In genomic region chr15:90261811-90262210, GRCh38 we compare ENCODE assay signal across 18 cellular contexts. TPM values are rescaled to one million over a fixed set of nuclear protein-coding genes. Genes with fewer than 3 reads are reported as not detected.
DNase-seq lines count a peak whose midpoint lies in the region; ATAC-seq and TF ChIP-seq lines count a peak whose summit lies in the region.
"Had no signal": no experiment of that assay in that cellular context is flagged by ENCODE, and none has a peak within 500 bp of the region (broad histone marks: within the 10 kb centered on the region; RNA-seq: fewer than 3 reads in every experiment).

No MANE protein-coding gene starts in this region.

- peak overlapping the region; percentile 33 for H3K27ac ChIP-seq in skeletal muscle tissue (ENCODE audit: low read depth, low read length)
- no peak overlapping the region for H3K27ac ChIP-seq in tibial artery
- H3K27ac ChIP-seq: BLaER1 treated with 17β-estradiol and CSF1 and Interleukin-3, amounts not matched to agents 10 nM and 100 nM; heart left ventricle had no signal

- peak overlapping the region in 1 of 3 donors; percentile 25 for H3K9ac ChIP-seq in skeletal muscle tissue (ENCODE audit: low read depth in 1 of 3, low read length in 3 of 3)
- H3K9ac ChIP-seq: BLaER1 treated with 17β-estradiol and CSF1 and Interleukin-3, amounts not matched to agents 10 nM and 100 nM had no signal

- H3K9me3 Mint-ChIP-seq in HFFc6: no peaks in the 10 kb centered on the region
- H3K9me3 Mint-ChIP-seq: activated CD4-positive, alpha-beta T cell treated with anti-CD3 and anti-CD28 coated beads, Interleukin-2, amount 10 ng/mL, durations not matched to agents 7 days and 5 days; T-helper 2 cell treated with Interferon-gamma antibody and Interleukin-4, amounts not matched to agents 5 μg/mL and 100 μg/mL, for 36 hours had no signal

- H3K27me3 ChIP-seq in skeletal muscle tissue (ENCODE audit: control insufficient read depth in 3 of 3, insufficient read depth in 3 of 3, low read length in 3 of 3) (peaks cover 0 to 3% (median 0%) of the 10 kb centered on the region in 3 donors), tibial artery (peaks cover 0 to 5% of the 10 kb centered on the region in 2 donors)
- H3K27me3 ChIP-seq: BLaER1 treated with 17β-estradiol and CSF1 and Interleukin-3, amounts not matched to agents 10 nM and 100 nM; heart left ventricle had no signal

- no peak overlapping the region for H3K4me3 Mint-ChIP-seq in HFFc6
- H3K4me3 Mint-ChIP-seq: activated CD4-positive, alpha-beta T cell treated with anti-CD3 and anti-CD28 coated beads, Interleukin-2, amount 10 ng/mL, durations not matched to agents 7 days and 5 days; T-helper 2 cell treated with Interferon-gamma antibody and Interleukin-4, amounts not matched to agents 5 μg/mL and 100 μg/mL, for 36 hours had no signal

- peaks cover 28% of the 10 kb centered on the region for H3K4me1 Mint-ChIP-seq in HFFc6 (ENCODE audit: low read depth)

- H3K4me3 ChIP-seq in fibroblast of the aortic adventitia (ENCODE audit: low read depth, low read length) (no peak overlapping the region), skeletal muscle tissue (ENCODE audit: low read length in 3 of 3) (no peak overlapping the region), tibial artery (no peak overlapping the region)
- H3K4me3 ChIP-seq: BLaER1 treated with 17β-estradiol and CSF1 and Interleukin-3, amounts not matched to agents 10 nM and 100 nM; HAP-1; heart left ventricle had no signal

- intact Hi-C loops in tibial artery (cut with DNase I; ENCODE audit: low total_unique reads): no loop called here

- H3K27ac Mint-ChIP-seq in HFFc6: no peak overlapping the region
- H3K27ac Mint-ChIP-seq: activated CD4-positive, alpha-beta T cell treated with anti-CD3 and anti-CD28 coated beads, Interleukin-2, amount 10 ng/mL, durations not matched to agents 7 days and 5 days; T-helper 2 cell treated with Interferon-gamma antibody and Interleukin-4, amounts not matched to agents 5 μg/mL and 100 μg/mL, for 36 hours had no signal

- TF ChIP-seq CTCF in HFFc6 (IDR thresholded peaks at IDR 0.05): no peak
- no peak for TF ChIP-seq CTCF in fibroblast of the aortic adventitia (IDR thresholded peaks at IDR 0.05; ENCODE audit: insufficient read depth, low read length)
- TF ChIP-seq CTCF in tibial artery (IDR thresholded peaks at IDR 0.05): no peak

- peaks cover 12 to 44% (median 17%) of the 10 kb centered on the region in 3 donors for H3K4me1 ChIP-seq in skeletal muscle tissue (ENCODE audit: control insufficient read depth in 3 of 3, insufficient read depth in 3 of 3, low read length in 3 of 3)
- H3K4me1 ChIP-seq in tibial artery: peaks cover 0 to 12% (median 6%) of the 10 kb centered on the region in 4 donors

- H3K36me3 Mint-ChIP-seq in HFFc6 (ENCODE audit: low read depth): peaks cover 9% of the 10 kb centered on the region

- no peaks in the 10 kb centered on the region for H3K9me3 ChIP-seq in skeletal muscle tissue (ENCODE audit: control insufficient read depth in 3 of 3, low read length in 3 of 3)
- H3K9me3 ChIP-seq in tibial artery: no peaks in the 10 kb centered on the region
- H3K9me3 ChIP-seq: BLaER1 treated with 17β-estradiol and CSF1 and Interleukin-3, amounts not matched to agents 10 nM and 100 nM; HAP-1; heart left ventricle had no signal

- ATAC-seq in HG03520 (IDR thresholded peaks at IDR 0.05; ENCODE audit: unreplicated experiment) (no peak), HG03175 (IDR thresholded peaks at IDR 0.05; ENCODE audit: unreplicated experiment) (no peak), GM19397 (IDR thresholded peaks at IDR 0.05; ENCODE audit: unreplicated experiment) (no peak)
- ATAC-seq: heart left ventricle had no signal

- peaks cover 2% of the 10 kb centered on the region for H3K27me3 Mint-ChIP-seq in HFFc6 (ENCODE audit: insufficient read depth)
- H3K27me3 Mint-ChIP-seq: activated CD4-positive, alpha-beta T cell treated with anti-CD3 and anti-CD28 coated beads, Interleukin-2, amount 10 ng/mL, durations not matched to agents 7 days and 5 days had no signal

- H3K36me3 ChIP-seq in skeletal muscle tissue (ENCODE audit: control insufficient read depth in 3 of 3, insufficient read depth in 3 of 3, low read length in 3 of 3): peaks cover 2 to 4% (median 3%) of the 10 kb centered on the region in 3 donors
- H3K36me3 ChIP-seq in tibial artery: no peaks in the 10 kb centered on the region

- DNase-seq in HFFc6 (peak; percentile 18), astrocyte of the hippocampus (ENCODE audit: low read depth, low spot score) (peak; percentile 22), fibroblast of the aortic adventitia (ENCODE audit: low read depth) (peak; percentile 54), tibial artery (no peak)
- DNase-seq: activated CD4-positive, alpha-beta T cell treated with anti-CD3 and anti-CD28 coated beads, Interleukin-2, amount 10 ng/mL, durations not matched to agents 7 days and 5 days; effector CD8-positive, alpha-beta T cell; heart left ventricle; kidney; NCI-H2081 treated with DMSO at 0.1 percent for 48 hours; NCI-H82; SHP77 treated with DMSO at 0.1 percent for 48 hours had no signal

RNA-seq across cellular contexts. Expression of gene NGRN, which starts 3.7 kb away (rescaled TPM):
- 100 to 1,000 TPM in 1 of 6 experiments, 10 to 100 TPM in 5; 81.3 to 105 (median 83.2) TPM for total RNA-seq in HFFc6 (2021; fragmentation: NEBNext Ultra II Directional; extraction: Animal tissue kit (Norgen Biotek cat#: 25700))
- total RNA-seq in fibroblast of the aortic adventitia (ENCODE audit: low replicate concordance): 67.2 and 76.3 TPM in 2 replicates
- 67.3 TPM for total RNA-seq in skeletal muscle tissue

RNA-seq across cellular contexts. Expression of gene TTLL13, which starts 12.5 kb away (rescaled TPM):
- under 1 TPM in 2 of 6 experiments, not detected in 4; 0.07 to 0.14 TPM for total RNA-seq in HFFc6 (2021; fragmentation: NEBNext Ultra II Directional; extraction: Animal tissue kit (Norgen Biotek cat#: 25700))
- total RNA-seq in fibroblast of the aortic adventitia (ENCODE audit: low replicate concordance): 0.09 TPM in 1 of 2 replicates, not detected in the other
- total RNA-seq in skeletal muscle tissue: not detected

RNA-seq across cellular contexts. Expression of gene GDPGP1, which starts 27.8 kb away (rescaled TPM):
- 1 to 10 TPM; 4.5 to 6.3 (median 5.2) TPM for total RNA-seq in HFFc6 (2021; fragmentation: NEBNext Ultra II Directional; extraction: Animal tissue kit (Norgen Biotek cat#: 25700))
- total RNA-seq in fibroblast of the aortic adventitia (ENCODE audit: low replicate concordance) (8.7 and 9.6 TPM in 2 replicates), skeletal muscle tissue (3.1 TPM)

RNA-seq across cellular contexts. Expression of gene CIB1, which starts 28.1 kb away (rescaled TPM):
- 10 to 100 TPM; 73.5 to 82.2 (median 76.9) TPM for total RNA-seq in HFFc6 (2021; fragmentation: NEBNext Ultra II Directional; extraction: Animal tissue kit (Norgen Biotek cat#: 25700))
- total RNA-seq in fibroblast of the aortic adventitia (ENCODE audit: low replicate concordance) (12.8 and 32.3 TPM in 2 replicates), skeletal muscle tissue (7.8 TPM)

Comparison
In these comparisons a context has a peak if more than half of its experiments do, and no peak if none do; other contexts are left out.
1. DNase-seq: peak in HFFc6 (single experiment), astrocyte of the hippocampus (single experiment) and fibroblast of the aortic adventitia (single experiment); none in tibial artery (0 of 2).